ENCODE assay signal across 1 cellular context in the genomic region with DNA sequence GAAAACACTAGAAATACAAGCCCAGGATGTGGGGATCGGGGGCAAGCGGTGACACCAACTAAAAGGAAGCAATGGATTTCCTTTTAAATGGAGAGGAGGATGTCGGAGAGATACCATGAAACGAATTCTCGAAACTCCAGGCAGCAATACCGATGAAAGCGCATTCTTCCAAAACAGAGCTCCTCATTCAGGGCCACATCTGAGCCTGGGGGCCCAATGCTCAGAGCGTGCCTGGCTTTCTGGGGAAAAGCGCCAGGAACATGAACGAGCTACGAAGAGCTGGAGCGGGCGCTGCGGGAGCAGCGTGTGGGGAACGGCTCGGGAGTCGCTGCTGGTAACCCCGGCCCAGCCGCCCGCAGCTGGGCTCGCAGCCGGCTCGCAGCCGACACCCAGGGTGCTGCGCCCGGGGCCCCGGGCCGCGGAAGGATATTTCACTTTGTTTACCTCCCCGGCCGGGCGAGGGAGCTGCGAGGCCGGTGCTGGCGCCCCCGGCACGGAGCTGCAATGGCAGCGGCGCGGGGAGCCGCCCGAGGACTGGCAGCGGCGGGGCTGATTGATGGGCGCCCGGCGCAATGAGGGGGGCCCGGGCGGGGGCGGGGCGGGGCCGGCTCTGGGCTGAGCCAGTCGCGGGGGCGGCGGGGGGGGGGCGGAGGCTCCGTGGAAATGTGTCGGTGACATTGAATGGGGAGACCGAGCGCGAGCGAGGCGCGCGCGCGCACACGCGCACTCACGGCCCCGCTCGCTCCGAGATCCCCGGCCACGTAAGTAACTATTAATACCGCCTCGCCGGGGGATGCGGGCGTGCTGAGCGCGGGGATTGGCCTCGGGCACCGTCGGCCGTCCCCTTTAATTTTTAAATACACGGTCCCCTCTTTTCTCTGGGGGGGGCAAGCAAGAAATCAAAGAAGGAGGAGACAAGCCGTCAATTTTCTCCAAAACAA.
TF ChIP-seq lines count a peak whose summit lies in the region.

A gene (plus strand): TSS at position 687 of the 941 bp plus-strand sequence. CDS start 1,372 bp downstream, outside the sequence.

TF ChIP-seq in HepG2, 621 proteins besides CTCF, POLR2A, EP300 and RAD21 (continued from another document and continues in another):
- TF ChIP-seq, protein P1, sequence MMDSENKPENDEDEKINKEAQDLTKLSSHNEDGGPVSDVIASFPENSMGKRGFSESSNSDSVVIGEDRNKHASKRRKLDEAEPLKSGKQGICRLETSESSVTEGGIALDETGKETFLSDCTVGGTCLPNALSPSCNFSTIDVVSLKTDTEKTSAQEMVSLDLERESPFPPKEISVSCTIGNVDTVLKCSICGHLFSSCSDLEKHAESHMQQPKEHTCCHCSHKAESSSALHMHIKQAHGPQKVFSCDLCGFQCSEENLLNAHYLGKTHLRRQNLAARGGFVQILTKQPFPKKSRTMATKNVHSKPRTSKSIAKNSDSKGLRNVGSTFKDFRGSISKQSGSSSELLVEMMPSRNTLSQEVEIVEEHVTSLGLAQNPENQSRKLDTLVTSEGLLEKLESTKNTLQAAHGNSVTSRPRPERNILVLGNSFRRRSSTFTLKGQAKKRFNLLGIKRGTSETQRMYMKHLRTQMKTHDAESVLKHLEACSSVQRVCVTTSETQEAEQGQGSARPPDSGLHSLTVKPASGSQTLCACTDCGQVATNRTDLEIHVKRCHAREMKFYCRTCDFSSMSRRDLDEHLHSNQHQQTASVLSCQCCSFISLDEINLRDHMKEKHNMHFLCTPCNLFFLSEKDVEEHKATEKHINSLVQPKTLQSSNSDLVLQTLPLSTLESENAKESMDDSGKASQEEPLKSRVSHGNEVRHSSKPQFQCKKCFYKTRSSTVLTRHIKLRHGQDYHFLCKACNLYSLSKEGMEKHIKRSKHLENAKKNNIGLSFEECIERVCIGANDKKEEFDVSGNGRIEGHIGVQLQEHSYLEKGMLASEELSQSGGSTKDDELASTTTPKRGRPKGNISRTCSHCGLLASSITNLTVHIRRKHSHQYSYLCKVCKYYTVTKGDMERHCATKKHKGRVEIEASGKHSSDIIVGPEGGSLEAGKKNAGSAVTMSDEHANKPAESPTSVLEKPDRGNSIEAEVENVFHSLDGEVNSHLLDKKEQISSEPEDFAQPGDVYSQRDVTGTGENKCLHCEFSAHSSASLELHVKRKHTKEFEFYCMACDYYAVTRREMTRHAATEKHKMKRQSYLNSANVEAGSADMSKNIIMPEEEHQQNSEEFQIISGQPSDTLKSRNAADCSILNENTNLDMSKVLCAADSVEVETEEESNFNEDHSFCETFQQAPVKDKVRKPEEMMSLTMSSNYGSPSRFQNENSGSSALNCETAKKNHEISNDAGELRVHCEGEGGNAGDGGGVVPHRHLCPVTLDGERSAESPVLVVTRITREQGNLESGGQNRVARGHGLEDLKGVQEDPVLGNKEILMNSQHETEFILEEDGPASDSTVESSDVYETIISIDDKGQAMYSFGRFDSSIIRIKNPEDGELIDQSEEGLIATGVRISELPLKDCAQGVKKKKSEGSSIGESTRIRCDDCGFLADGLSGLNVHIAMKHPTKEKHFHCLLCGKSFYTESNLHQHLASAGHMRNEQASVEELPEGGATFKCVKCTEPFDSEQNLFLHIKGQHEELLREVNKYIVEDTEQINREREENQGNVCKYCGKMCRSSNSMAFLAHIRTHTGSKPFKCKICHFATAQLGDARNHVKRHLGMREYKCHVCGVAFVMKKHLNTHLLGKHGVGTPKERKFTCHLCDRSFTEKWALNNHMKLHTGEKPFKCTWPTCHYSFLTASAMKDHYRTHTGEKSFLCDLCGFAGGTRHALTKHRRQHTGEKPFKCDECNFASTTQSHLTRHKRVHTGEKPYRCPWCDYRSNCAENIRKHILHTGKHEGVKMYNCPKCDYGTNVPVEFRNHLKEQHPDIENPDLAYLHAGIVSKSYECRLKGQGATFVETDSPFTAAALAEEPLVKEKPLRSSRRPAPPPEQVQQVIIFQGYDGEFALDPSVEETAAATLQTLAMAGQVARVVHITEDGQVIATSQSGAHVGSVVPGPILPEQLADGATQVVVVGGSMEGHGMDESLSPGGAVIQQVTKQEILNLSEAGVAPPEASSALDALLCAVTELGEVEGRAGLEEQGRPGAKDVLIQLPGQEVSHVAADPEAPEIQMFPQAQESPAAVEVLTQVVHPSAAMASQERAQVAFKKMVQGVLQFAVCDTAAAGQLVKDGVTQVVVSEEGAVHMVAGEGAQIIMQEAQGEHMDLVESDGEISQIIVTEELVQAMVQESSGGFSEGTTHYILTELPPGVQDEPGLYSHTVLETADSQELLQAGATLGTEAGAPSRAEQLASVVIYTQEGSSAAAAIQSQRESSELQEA (CRISPR knock-in tag; IDR thresholded peaks at IDR 0.05; ENCODE audit: not compliant biosample characterization) = peak; percentile 49
- TF ChIP-seq ZNF121 (CRISPR knock-in tag; IDR thresholded peaks at IDR 0.05) (no peak), YEATS4 (CRISPR knock-in tag; IDR thresholded peaks at IDR 0.05; ENCODE audit: borderline replicate concordance) (no peak; the same call in 1 of the 2 replicates), STAT5B (CRISPR knock-in tag; IDR thresholded peaks at IDR 0.05) (no peak), CHCHD3 (CRISPR knock-in tag; IDR thresholded peaks at IDR 0.05) (no peak), JUN (CRISPR knock-in tag; IDR thresholded peaks at IDR 0.05) (no peak), SMARCC2 (IDR thresholded peaks at IDR 0.05) (no peak), KAT7 (CRISPR knock-in tag; IDR thresholded peaks at IDR 0.05; ENCODE audit: borderline replicate concordance) (no peak), ZNF263 (CRISPR knock-in tag; IDR thresholded peaks at IDR 0.05) (no peak), ARNT2 (CRISPR knock-in tag; IDR thresholded peaks at IDR 0.05; ENCODE audit: low read depth) (peak; percentile 39; the same call in 1 of the 2 replicates), SALL1 (CRISPR knock-in tag; IDR thresholded peaks at IDR 0.05) (0 out of 2 replicates have a peak, but pooled peaks have one; percentile 20), FOXA1 (IDR thresholded peaks at IDR 0.05) (no peak), FOXA1 (CRISPR knock-in tag; IDR thresholded peaks at IDR 0.05) (0 out of 2 replicates have a peak, but pooled peaks have one; percentile 46), MEF2D (CRISPR knock-in tag; IDR thresholded peaks at IDR 0.05) (no peak), NR1H2 (CRISPR knock-in tag; IDR thresholded peaks at IDR 0.05; ENCODE audit: borderline replicate concordance, low read depth) (no peak), AHR (CRISPR knock-in tag; IDR thresholded peaks at IDR 0.05) (no peak), KLF15 (CRISPR knock-in tag; IDR thresholded peaks at IDR 0.05; ENCODE audit: borderline replicate concordance) (no peak), MZF1 (CRISPR knock-in tag; IDR thresholded peaks at IDR 0.05; ENCODE audit: borderline replicate concordance) (no peak), TRIM24 (CRISPR knock-in tag; IDR thresholded peaks at IDR 0.05) (no peak)
- TF ChIP-seq, protein P2, sequence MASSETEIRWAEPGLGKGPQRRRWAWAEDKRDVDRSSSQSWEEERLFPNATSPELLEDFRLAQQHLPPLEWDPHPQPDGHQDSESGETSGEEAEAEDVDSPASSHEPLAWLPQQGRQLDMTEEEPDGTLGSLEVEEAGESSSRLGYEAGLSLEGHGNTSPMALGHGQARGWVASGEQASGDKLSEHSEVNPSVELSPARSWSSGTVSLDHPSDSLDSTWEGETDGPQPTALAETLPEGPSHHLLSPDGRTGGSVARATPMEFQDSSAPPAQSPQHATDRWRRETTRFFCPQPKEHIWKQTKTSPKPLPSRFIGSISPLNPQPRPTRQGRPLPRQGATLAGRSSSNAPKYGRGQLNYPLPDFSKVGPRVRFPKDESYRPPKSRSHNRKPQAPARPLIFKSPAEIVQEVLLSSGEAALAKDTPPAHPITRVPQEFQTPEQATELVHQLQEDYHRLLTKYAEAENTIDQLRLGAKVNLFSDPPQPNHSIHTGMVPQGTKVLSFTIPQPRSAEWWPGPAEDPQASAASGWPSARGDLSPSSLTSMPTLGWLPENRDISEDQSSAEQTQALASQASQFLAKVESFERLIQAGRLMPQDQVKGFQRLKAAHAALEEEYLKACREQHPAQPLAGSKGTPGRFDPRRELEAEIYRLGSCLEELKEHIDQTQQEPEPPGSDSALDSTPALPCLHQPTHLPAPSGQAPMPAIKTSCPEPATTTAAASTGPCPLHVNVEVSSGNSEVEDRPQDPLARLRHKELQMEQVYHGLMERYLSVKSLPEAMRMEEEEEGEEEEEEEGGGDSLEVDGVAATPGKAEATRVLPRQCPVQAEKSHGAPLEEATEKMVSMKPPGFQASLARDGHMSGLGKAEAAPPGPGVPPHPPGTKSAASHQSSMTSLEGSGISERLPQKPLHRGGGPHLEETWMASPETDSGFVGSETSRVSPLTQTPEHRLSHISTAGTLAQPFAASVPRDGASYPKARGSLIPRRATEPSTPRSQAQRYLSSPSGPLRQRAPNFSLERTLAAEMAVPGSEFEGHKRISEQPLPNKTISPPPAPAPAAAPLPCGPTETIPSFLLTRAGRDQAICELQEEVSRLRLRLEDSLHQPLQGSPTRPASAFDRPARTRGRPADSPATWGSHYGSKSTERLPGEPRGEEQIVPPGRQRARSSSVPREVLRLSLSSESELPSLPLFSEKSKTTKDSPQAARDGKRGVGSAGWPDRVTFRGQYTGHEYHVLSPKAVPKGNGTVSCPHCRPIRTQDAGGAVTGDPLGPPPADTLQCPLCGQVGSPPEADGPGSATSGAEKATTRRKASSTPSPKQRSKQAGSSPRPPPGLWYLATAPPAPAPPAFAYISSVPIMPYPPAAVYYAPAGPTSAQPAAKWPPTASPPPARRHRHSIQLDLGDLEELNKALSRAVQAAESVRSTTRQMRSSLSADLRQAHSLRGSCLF (CRISPR knock-in tag; IDR thresholded peaks at IDR 0.05; ENCODE audit: borderline replicate concordance) = no peak
- TF ChIP-seq, protein P3, sequence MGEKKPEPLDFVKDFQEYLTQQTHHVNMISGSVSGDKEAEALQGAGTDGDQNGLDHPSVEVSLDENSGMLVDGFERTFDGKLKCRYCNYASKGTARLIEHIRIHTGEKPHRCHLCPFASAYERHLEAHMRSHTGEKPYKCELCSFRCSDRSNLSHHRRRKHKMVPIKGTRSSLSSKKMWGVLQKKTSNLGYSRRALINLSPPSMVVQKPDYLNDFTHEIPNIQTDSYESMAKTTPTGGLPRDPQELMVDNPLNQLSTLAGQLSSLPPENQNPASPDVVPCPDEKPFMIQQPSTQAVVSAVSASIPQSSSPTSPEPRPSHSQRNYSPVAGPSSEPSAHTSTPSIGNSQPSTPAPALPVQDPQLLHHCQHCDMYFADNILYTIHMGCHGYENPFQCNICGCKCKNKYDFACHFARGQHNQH (CRISPR knock-in tag; IDR thresholded peaks at IDR 0.05) = no peak
- TF ChIP-seq, protein P4, sequence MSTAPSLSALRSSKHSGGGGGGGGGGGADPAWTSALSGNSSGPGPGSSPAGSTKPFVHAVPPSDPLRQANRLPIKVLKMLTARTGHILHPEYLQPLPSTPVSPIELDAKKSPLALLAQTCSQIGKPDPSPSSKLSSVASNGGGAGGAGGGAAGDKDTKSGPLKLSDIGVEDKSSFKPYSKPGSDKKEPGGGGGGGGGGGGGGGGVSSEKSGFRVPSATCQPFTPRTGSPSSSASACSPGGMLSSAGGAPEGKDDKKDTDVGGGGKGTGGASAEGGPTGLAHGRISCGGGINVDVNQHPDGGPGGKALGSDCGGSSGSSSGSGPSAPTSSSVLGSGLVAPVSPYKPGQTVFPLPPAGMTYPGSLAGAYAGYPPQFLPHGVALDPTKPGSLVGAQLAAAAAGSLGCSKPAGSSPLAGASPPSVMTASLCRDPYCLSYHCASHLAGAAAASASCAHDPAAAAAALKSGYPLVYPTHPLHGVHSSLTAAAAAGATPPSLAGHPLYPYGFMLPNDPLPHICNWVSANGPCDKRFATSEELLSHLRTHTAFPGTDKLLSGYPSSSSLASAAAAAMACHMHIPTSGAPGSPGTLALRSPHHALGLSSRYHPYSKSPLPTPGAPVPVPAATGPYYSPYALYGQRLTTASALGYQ (CRISPR knock-in tag; IDR thresholded peaks at IDR 0.05) = 0 out of 2 replicates have a peak, but pooled peaks have one; percentile 7
- TF ChIP-seq, protein P5, sequence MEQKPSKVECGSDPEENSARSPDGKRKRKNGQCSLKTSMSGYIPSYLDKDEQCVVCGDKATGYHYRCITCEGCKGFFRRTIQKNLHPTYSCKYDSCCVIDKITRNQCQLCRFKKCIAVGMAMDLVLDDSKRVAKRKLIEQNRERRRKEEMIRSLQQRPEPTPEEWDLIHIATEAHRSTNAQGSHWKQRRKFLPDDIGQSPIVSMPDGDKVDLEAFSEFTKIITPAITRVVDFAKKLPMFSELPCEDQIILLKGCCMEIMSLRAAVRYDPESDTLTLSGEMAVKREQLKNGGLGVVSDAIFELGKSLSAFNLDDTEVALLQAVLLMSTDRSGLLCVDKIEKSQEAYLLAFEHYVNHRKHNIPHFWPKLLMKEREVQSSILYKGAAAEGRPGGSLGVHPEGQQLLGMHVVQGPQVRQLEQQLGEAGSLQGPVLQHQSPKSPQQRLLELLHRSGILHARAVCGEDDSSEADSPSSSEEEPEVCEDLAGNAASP (CRISPR knock-in tag; IDR thresholded peaks at IDR 0.05; ENCODE audit: borderline replicate concordance) = no peak
- TF ChIP-seq, protein P6, sequence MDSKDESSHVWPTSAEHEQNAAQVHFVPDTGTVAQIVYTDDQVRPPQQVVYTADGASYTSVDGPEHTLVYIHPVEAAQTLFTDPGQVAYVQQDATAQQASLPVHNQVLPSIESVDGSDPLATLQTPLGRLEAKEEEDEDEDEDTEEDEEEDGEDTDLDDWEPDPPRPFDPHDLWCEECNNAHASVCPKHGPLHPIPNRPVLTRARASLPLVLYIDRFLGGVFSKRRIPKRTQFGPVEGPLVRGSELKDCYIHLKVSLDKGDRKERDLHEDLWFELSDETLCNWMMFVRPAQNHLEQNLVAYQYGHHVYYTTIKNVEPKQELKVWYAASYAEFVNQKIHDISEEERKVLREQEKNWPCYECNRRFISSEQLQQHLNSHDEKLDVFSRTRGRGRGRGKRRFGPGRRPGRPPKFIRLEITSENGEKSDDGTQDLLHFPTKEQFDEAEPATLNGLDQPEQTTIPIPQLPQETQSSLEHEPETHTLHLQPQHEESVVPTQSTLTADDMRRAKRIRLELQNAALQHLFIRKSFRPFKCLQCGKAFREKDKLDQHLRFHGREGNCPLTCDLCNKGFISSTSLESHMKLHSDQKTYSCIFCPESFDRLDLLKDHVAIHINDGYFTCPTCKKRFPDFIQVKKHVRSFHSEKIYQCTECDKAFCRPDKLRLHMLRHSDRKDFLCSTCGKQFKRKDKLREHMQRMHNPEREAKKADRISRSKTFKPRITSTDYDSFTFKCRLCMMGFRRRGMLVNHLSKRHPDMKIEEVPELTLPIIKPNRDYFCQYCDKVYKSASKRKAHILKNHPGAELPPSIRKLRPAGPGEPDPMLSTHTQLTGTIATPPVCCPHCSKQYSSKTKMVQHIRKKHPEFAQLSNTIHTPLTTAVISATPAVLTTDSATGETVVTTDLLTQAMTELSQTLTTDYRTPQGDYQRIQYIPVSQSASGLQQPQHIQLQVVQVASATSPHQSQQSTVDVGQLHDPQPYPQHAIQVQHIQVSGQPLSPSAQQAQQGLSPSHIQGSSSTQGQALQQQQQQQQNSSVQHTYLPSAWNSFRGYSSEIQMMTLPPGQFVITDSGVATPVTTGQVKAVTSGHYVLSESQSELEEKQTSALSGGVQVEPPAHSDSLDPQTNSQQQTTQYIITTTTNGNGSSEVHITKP (CRISPR knock-in tag; IDR thresholded peaks at IDR 0.05; ENCODE audit: low read depth) = peak; percentile 77; the same call in 1 of the 2 replicates
- TF ChIP-seq, protein P7, sequence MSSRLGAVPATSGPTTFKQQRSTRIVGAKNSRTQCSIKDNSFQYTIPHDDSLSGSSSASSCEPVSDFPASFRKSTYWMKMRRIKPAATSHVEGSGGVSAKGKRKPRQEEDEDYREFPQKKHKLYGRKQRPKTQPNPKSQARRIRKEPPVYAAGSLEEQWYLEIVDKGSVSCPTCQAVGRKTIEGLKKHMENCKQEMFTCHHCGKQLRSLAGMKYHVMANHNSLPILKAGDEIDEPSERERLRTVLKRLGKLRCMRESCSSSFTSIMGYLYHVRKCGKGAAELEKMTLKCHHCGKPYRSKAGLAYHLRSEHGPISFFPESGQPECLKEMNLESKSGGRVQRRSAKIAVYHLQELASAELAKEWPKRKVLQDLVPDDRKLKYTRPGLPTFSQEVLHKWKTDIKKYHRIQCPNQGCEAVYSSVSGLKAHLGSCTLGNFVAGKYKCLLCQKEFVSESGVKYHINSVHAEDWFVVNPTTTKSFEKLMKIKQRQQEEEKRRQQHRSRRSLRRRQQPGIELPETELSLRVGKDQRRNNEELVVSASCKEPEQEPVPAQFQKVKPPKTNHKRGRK (CRISPR knock-in tag; IDR thresholded peaks at IDR 0.05) = no peak
